Comparison of ENCODE assay signal across 8 cellular contexts in genomic region chrX:154379569-154379951, GRCh38. TPM values are rescaled to one million over a fixed set of nuclear protein-coding genes. Genes with fewer than 3 reads are reported as not detected.
DNase-seq lines count a peak whose midpoint lies in the region; ATAC-seq and TF ChIP-seq lines count a peak whose summit lies in the region.

No MANE protein-coding gene starts in this region.

- intact Hi-C loops in colonic mucosa (cut with DNase I) = no loop called here
- intact Hi-C loops in natural killer cell (cut with micrococcal nuclease) = loop anchor here (10.0 kb wide), 1 partner anchor 285 kb away; the partner anchor contains the start of gene MECP2

- peaks cover 12% of the 10 kb centered on the region; the same call in 1 of the 2 replicates for H3K9me3 ChIP-seq in HUES6 (ENCODE audit: control insufficient read depth, insufficient read depth, low read depth, low read length)
- no peaks in the 10 kb centered on the region for H3K9me3 ChIP-seq in colonic mucosa

- H3K27ac ChIP-seq in C4-2B (peak overlapping the region; percentile 92), HUES6 (ENCODE audit: low read depth, low read length) (peak overlapping the region; percentile 98), colonic mucosa (peak overlapping the region; percentile 86)

- H3K4me3 ChIP-seq in HUES6 (ENCODE audit: low read depth, low read length) (peak overlapping the region; percentile 94), colonic mucosa (peak overlapping the region; percentile 63)

- H3K27me3 Mint-ChIP-seq in natural killer cell (ENCODE audit: low read depth in 2 of 2) = no peaks in the 10 kb centered on the region

- H3K4me1 Mint-ChIP-seq in natural killer cell = peaks cover 11 to 12% of the 10 kb centered on the region in 2 donors

- H3K4me3 Mint-ChIP-seq in natural killer cell = peak overlapping the region; percentile 73

- H3K36me3 ChIP-seq in HUES6 (ENCODE audit: control insufficient read depth, insufficient read depth, low read length) (peaks cover 20% of the 10 kb centered on the region), colonic mucosa (no peaks in the 10 kb centered on the region)

- in situ Hi-C loops in G401 (cut with HindIII; ENCODE audit: low sequenced_read_pairs) = no loop called here

- peaks cover 19% of the 10 kb centered on the region for H3K4me1 ChIP-seq in HUES6 (ENCODE audit: control insufficient read depth, insufficient read depth, low read length)
- no peaks in the 10 kb centered on the region for H3K4me1 ChIP-seq in colonic mucosa

- no peaks in the 10 kb centered on the region for H3K9me3 Mint-ChIP-seq in natural killer cell

- ATAC-seq in natural killer cell (no peak), GM18909 (IDR thresholded peaks at IDR 0.05; ENCODE audit: poor library complexity, unreplicated experiment) (no peak)

- no peaks in the 10 kb centered on the region for H3K27me3 ChIP-seq in HUES6 (ENCODE audit: control insufficient read depth, insufficient read depth, low read length)
- H3K27me3 ChIP-seq in colonic mucosa = no peaks in the 10 kb centered on the region

- DNase-seq in colonic mucosa (no peak), natural killer cell (no peak), G401 (ENCODE audit: low spot score) (no peak), kidney glomerular epithelial cell (lab: John Stamatoyannopoulos, UW) (no peak)
- DNase-seq in activated CD4-positive, CD25-positive, alpha-beta regulatory T cell (lab: John Stamatoyannopoulos, UW) = no peak

- peak overlapping the region; percentile 96 for H3K9ac ChIP-seq in HUES6 (ENCODE audit: low read length)
- H3K9ac ChIP-seq in colonic mucosa (ENCODE audit: low read depth in 2 of 2, low read length in 2 of 2) = peak overlapping the region; percentile 75 to 95

- peak overlapping the region; percentile 80 to 91 for H3K27ac Mint-ChIP-seq in natural killer cell

- TF ChIP-seq CTCF in C4-2B (conservative IDR thresholded peaks at IDR 0.05) (no peak), colonic mucosa (IDR thresholded peaks at IDR 0.05) (no peak), natural killer cell (IDR thresholded peaks at IDR 0.05) (no peak)

- H3K36me3 Mint-ChIP-seq in natural killer cell = no peaks in the 10 kb centered on the region

RNA-seq across cellular contexts. Expression of gene EMD, which starts 0.5 kb away (rescaled TPM):
- 10 to 100 TPM; 44.4 to 49.1 TPM for total RNA-seq in colonic mucosa
- 100 to 1,000 TPM; 141 to 175 (median 152) TPM for total RNA-seq in natural killer cell
- total RNA-seq in G401 (2014; rRNA removed; shearing (Covaris generic)) = 49.8 and 72.5 TPM in 2 replicates

RNA-seq across cellular contexts. Expression of gene FLNA, which starts 5.1 kb away (rescaled TPM):
- total RNA-seq in colonic mucosa = 100 to 1,000 TPM; 124 to 773 TPM
- 1,000 to 10,000 TPM; 2,872 to 3,483 (median 2,927) TPM for total RNA-seq in natural killer cell
- total RNA-seq in G401 (2014; rRNA removed; shearing (Covaris generic)) = 811 and 832 TPM in 2 replicates

RNA-seq across cellular contexts. Expression of gene RPL10, which starts 18.6 kb away (rescaled TPM):
- total RNA-seq in colonic mucosa (1,000 to 10,000 TPM; 1,915 to 2,641 TPM), natural killer cell (1,000 to 10,000 TPM; 2,249 to 2,456 (median 2,324) TPM)
- total RNA-seq in G401 (2014; rRNA removed; shearing (Covaris generic)) = 2,883 and 3,419 TPM in 2 replicates

RNA-seq across cellular contexts. Expression of gene DNASE1L1, which starts 29.5 kb away (rescaled TPM):
- 10 to 100 TPM; 19.1 to 29.2 TPM for total RNA-seq in colonic mucosa
- total RNA-seq in natural killer cell = 10 to 100 TPM; 16.7 to 19.6 (median 16.8) TPM
- 20.5 and 41.3 TPM in 2 replicates for total RNA-seq in G401 (2014; rRNA removed; shearing (Covaris generic))

RNA-seq across cellular contexts. Expression of gene TAFAZZIN, which starts 31.8 kb away (rescaled TPM):
- total RNA-seq in colonic mucosa (10 to 100 TPM; 33.2 to 54.5 TPM), natural killer cell (10 to 100 TPM; 67.3 to 87.2 (median 67.7) TPM)
- total RNA-seq in G401 (2014; rRNA removed; shearing (Covaris generic)) = 16.9 and 39.4 TPM in 2 replicates
